Comparison of ENCODE assay signal across 9 cellular contexts in the genomic region with DNA sequence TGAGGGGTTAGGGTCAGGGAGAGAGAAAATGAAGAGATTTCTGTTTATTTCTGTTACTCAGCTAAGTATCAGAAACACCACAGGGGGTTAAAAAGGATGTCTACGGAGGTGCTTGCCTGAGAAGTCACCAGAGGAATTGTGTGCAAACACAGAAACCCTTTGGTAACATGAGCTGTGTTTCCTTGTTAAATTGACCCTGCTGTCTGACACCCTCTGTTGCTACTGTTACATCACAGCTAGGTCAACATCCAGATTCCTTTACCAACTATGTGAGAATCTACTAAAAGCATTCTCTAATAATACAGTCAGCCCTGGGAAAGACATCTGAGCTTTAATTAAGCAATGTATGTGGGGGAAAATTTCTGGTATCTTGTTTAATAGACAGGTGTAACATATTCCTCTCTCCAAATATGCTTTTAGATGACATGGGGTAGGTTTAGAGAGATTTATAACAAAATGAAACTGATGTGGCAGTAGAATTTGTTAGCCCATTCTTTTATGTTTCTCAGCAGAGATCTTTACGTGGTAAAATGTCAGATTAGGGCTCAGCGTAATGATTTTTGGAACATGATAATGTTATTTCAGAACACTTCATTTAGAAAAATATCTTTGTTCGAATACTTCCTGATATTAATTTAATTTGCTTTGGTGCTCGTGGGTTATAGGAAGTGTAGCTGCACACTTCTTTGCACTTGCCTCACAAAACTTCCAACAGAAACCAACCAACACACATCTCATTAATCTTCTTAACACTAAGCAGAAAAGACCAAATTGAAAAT.
DNase-seq lines count a peak whose midpoint lies in the region; TF ChIP-seq lines count a peak whose summit lies in the region.
"Had no signal": no experiment of that assay in that cellular context is flagged by ENCODE, and none has a peak within 500 bp of the region (broad histone marks: within the 10 kb centered on the region; RNA-seq: fewer than 3 reads in every experiment).

No MANE protein-coding gene starts in this region.

- no peak overlapping the region for H2BK5ac ChIP-seq in trophoblast cell (ENCODE audit: low read depth, low read length, poor library complexity)

- H3K27me3 ChIP-seq in trophoblast cell (ENCODE audit: insufficient read depth, low read length) (no peaks in the 10 kb centered on the region), WERI-Rb-1 (ENCODE audit: insufficient read depth, low read depth, severe bottlenecking) (no peaks in the 10 kb centered on the region)
- H3K27me3 ChIP-seq: SJSA1 had no signal

- no peaks in the 10 kb centered on the region for H3K36me3 ChIP-seq in trophoblast cell (ENCODE audit: control insufficient read depth in 1 of 2, insufficient read depth in 2 of 2, low read length in 2 of 2)
- H3K36me3 ChIP-seq in WERI-Rb-1, result no peaks in the 10 kb centered on the region
- H3K36me3 ChIP-seq: SJSA1 had no signal

- H2BK12ac ChIP-seq in trophoblast cell (ENCODE audit: low read length), result no peak overlapping the region

- no peak overlapping the region for H3K4me3 ChIP-seq in trophoblast cell (ENCODE audit: low read depth, low read length)
- H3K4me3 ChIP-seq in WERI-Rb-1 (ENCODE audit: low read depth, low read length), result no peak overlapping the region
- H3K4me3 ChIP-seq: SJSA1 had no signal

- no peak overlapping the region for H4K12ac ChIP-seq in trophoblast cell (ENCODE audit: low read depth, low read length)

- DNase-seq in GM04504 (ENCODE audit: low read depth) (peak; percentile 46), NCI-H510A treated with DMSO at 0.1 percent for 48 hours (lab: John Stamatoyannopoulos, UW) (peak; percentile 34), fibroblast of the conjunctiva (ENCODE audit: low read depth) (peak; percentile 23), trophoblast cell (peak; percentile 4 to 75), GM13977 (ENCODE audit: low spot score) (no peak), WERI-Rb-1 (no peak)
- DNase-seq in stimulated activated naive CD4-positive, alpha-beta T cell treated with Interleukin-2 at 50 U/mL for 16 hours (lab: John Stamatoyannopoulos, UW), result no peak
- DNase-seq in activated T-cell treated with anti-CD3 and anti-CD28 coated beads, Interleukin-2, amount 50 U/mL, for 1 hour, result no peak

- TF ChIP-seq CTCF in GM13977 (IDR thresholded peaks at IDR 0.05; ENCODE audit: extremely low read depth, insufficient read depth, missing control alignments) (no peak), WERI-Rb-1 (IDR thresholded peaks at IDR 0.05; ENCODE audit: low read depth, low read length) (no peak)

- no peak overlapping the region for H3K14ac ChIP-seq in trophoblast cell (ENCODE audit: low read length)

- no peak overlapping the region for H3K4me2 ChIP-seq in trophoblast cell (ENCODE audit: low read length)

- no peak overlapping the region for H4K91ac ChIP-seq in trophoblast cell (ENCODE audit: low read depth, low read length)

- no peak overlapping the region for H3K9ac ChIP-seq in trophoblast cell (ENCODE audit: low read length)

- WGBS in trophoblast cell (ENCODE audit: extremely low coverage, insufficient coverage, insufficient read length), result no CpG with 5 or more reads among the region's 5 CpGs

- no peaks in the 10 kb centered on the region for H3K4me1 ChIP-seq in trophoblast cell (ENCODE audit: control insufficient read depth in 1 of 2, insufficient read depth in 2 of 2, low read length in 2 of 2)
- H3K4me1 ChIP-seq: SJSA1 had no signal

- no peak overlapping the region for H3K4ac ChIP-seq in trophoblast cell (ENCODE audit: low read depth, low read length)

- no peak overlapping the region for H2BK120ac ChIP-seq in trophoblast cell (ENCODE audit: insufficient read depth, low read length, poor library complexity)

- H3K79me1 ChIP-seq in trophoblast cell (ENCODE audit: low read length), result no peaks in the 10 kb centered on the region

- H3K9me3 ChIP-seq in trophoblast cell (ENCODE audit: insufficient read depth, low read depth, low read length) (no peaks in the 10 kb centered on the region), WERI-Rb-1 (ENCODE audit: severe bottlenecking) (no peaks in the 10 kb centered on the region)
- H3K9me3 ChIP-seq: SJSA1 had no signal

- H2AK5ac ChIP-seq in trophoblast cell (ENCODE audit: low read length), result no peak overlapping the region

- in situ Hi-C loops in GM13977 (cut with MboI; ENCODE audit: low pct_unique_long_range_greater_than_20kb, low sequenced_read_pairs, unreplicated experiment), result no loop called here

- H3K79me2 ChIP-seq in trophoblast cell (ENCODE audit: control insufficient read depth, insufficient read depth, low read length, poor library complexity), result no peaks in the 10 kb centered on the region

- no peak overlapping the region for H3K18ac ChIP-seq in trophoblast cell (ENCODE audit: low read length)

- no peak overlapping the region for H3K23ac ChIP-seq in trophoblast cell (ENCODE audit: low read length)

- H3K27ac ChIP-seq in trophoblast cell (ENCODE audit: low read depth, low read length) (no peak overlapping the region), WERI-Rb-1 (no peak overlapping the region)
- H3K27ac ChIP-seq: SJSA1 had no signal

- no peak overlapping the region for H4K8ac ChIP-seq in trophoblast cell (ENCODE audit: low read depth, low read length)

- no peak overlapping the region for H2AFZ ChIP-seq in trophoblast cell (ENCODE audit: insufficient read depth, low read length, poor library complexity)

Comparison
In these comparisons a context has a peak if more than half of its experiments do, and no peak if none do; other contexts are left out.
1. DNase-seq: peak in GM04504 (single experiment), NCI-H510A treated with DMSO at 0.1 percent for 48 hours (single experiment), fibroblast of the conjunctiva (single experiment) and trophoblast cell (2 of 2); none in stimulated activated naive CD4-positive, alpha-beta T cell treated with Interleukin-2 at 50 U/mL for 16 hours (single experiment), GM13977 (single experiment), activated T-cell treated with anti-CD3 and anti-CD28 coated beads, Interleukin-2, amount 50 U/mL, for 1 hour (single experiment) and WERI-Rb-1 (single experiment).